In genomic region chr11:8913961-8914660, GRCh38 we compare ENCODE assay signal across 1 cellular context.
TF ChIP-seq lines count a peak whose summit lies in the region.

No MANE protein-coding gene starts in this region.

TF ChIP-seq in K562, 482 proteins besides CTCF, POLR2A, EP300 and RAD21 (continued from another document):
- TF ChIP-seq SMARCA4 (IDR thresholded peaks at IDR 0.05): 0 out of 2 replicates have a peak, but pooled peaks have one; percentile 26
- TF ChIP-seq ZNF764 (CRISPR knock-in tag; IDR thresholded peaks at IDR 0.05; ENCODE audit: low read depth): no peak
- no peak for TF ChIP-seq NR2C2 (CRISPR knock-in tag; IDR thresholded peaks at IDR 0.05)
- TF ChIP-seq NR2C2 (tag; IDR thresholded peaks at IDR 0.05): peak; percentile 67
- TF ChIP-seq FOXK2 (conservative IDR thresholded peaks at IDR 0.05 in 1 of 2, IDR thresholded peaks at IDR 0.05 in 1 of 2; ENCODE audit: low read depth in 2 of 2): peak; percentile 37 to 85; a peak in 2 of 4 replicates
- no peak for TF ChIP-seq KLF10 (CRISPR knock-in tag; IDR thresholded peaks at IDR 0.05)
- TF ChIP-seq MTA1 (IDR thresholded peaks at IDR 0.05; ENCODE audit: borderline replicate concordance): no peak
- no peak for TF ChIP-seq PHB2 (IDR thresholded peaks at IDR 0.05; ENCODE audit: low read depth)
- TF ChIP-seq E2F6 (IDR thresholded peaks at IDR 0.05; ENCODE audit: borderline replicate concordance in 1 of 2, extremely low read depth in 1 of 2, insufficient read depth in 1 of 2, insufficient read length in 1 of 2, low read depth in 1 of 2, low read length in 1 of 2, poor library complexity in 1 of 2, severe bottlenecking in 1 of 2): peak in 1 of 2 experiments; percentile 41
- peak; percentile 15; the same call in 1 of the 2 replicates for TF ChIP-seq TFE3 (CRISPR knock-in tag; IDR thresholded peaks at IDR 0.05)
- TF ChIP-seq CC2D1A (IDR thresholded peaks at IDR 0.05): no peak
- TF ChIP-seq ATF1 (CRISPR knock-in tag; IDR thresholded peaks at IDR 0.05): no peak
- peak; percentile 82 for TF ChIP-seq ATF1 (tag; IDR thresholded peaks at IDR 0.05)
- no peak for TF ChIP-seq HIVEP1 (CRISPR knock-in tag; IDR thresholded peaks at IDR 0.05)
- peak; percentile 94 for TF ChIP-seq ATF7 (IDR thresholded peaks at IDR 0.05)
- TF ChIP-seq ZFP36 (IDR thresholded peaks at IDR 0.05; ENCODE audit: low read depth, low read length, partially characterized antibody): no peak
- TF ChIP-seq CREB3L1 (IDR thresholded peaks at IDR 0.05; ENCODE audit: borderline replicate concordance, low read depth): no peak
- TF ChIP-seq ZBTB17 (CRISPR knock-in tag; IDR thresholded peaks at IDR 0.05): no peak
- TF ChIP-seq TCF7L2 (IDR thresholded peaks at IDR 0.05; ENCODE audit: low read depth, low read length): 0 out of 2 replicates have a peak, but pooled peaks have one; percentile 34
- TF ChIP-seq PHF20 (IDR thresholded peaks at IDR 0.05; ENCODE audit: partially characterized antibody): no peak
- 0 out of 2 replicates have a peak, but pooled peaks have one; percentile 27 for TF ChIP-seq ZNF766 (CRISPR knock-in tag; conservative IDR thresholded peaks at IDR 0.05)
- no peak for TF ChIP-seq SRSF1 (IDR thresholded peaks at IDR 0.05; ENCODE audit: low read depth, low read length)
- no peak for TF ChIP-seq CHD2 (IDR thresholded peaks at IDR 0.05; ENCODE audit: low read depth, low read length)
- TF ChIP-seq ZNF445 (CRISPR knock-in tag; IDR thresholded peaks at IDR 0.05; ENCODE audit: low read depth): no peak
- peak; percentile 58 for TF ChIP-seq SMAD4 (CRISPR knock-in tag; conservative IDR thresholded peaks at IDR 0.05)
- no peak for TF ChIP-seq CHD4 (IDR thresholded peaks at IDR 0.05; ENCODE audit: insufficient read depth, insufficient replicate concordance, low read depth, low read length, poor library complexity, severe bottlenecking)
- TF ChIP-seq TOE1 (IDR thresholded peaks at IDR 0.05; ENCODE audit: borderline replicate concordance): peak; percentile 64; the same call in 1 of the 2 replicates
- TF ChIP-seq TOE1 (CRISPR knock-in tag; IDR thresholded peaks at IDR 0.05; ENCODE audit: borderline replicate concordance, low read depth): no peak
- TF ChIP-seq ZNF175 (CRISPR knock-in tag; IDR thresholded peaks at IDR 0.05; ENCODE audit: low read depth): peak; percentile 74; the same call in 1 of the 2 replicates
- TF ChIP-seq TAF7 (tag; IDR thresholded peaks at IDR 0.05): no peak
- TF ChIP-seq XRCC5 (IDR thresholded peaks at IDR 0.05; ENCODE audit: low read depth, low read length): 0 out of 2 replicates have a peak, but pooled peaks have one; percentile 43
- peak; percentile 61 for TF ChIP-seq ARID1B (IDR thresholded peaks at IDR 0.05)
- peak; percentile 38; the same call in 1 of the 2 replicates for TF ChIP-seq FOSL1 (tag; conservative IDR thresholded peaks at IDR 0.05)
- TF ChIP-seq SUPT5H (IDR thresholded peaks at IDR 0.05): no peak
- peak; percentile 28; the same call in 1 of the 2 replicates for TF ChIP-seq CBFA2T2 (conservative IDR thresholded peaks at IDR 0.05)
- no peak for TF ChIP-seq ZHX1 (conservative IDR thresholded peaks at IDR 0.05; ENCODE audit: low read length)
- no peak for TF ChIP-seq GTF3C2 (IDR thresholded peaks at IDR 0.05; ENCODE audit: borderline replicate concordance, extremely low read depth, insufficient read length)
- TF ChIP-seq ZNF263 (CRISPR knock-in tag; IDR thresholded peaks at IDR 0.05; ENCODE audit: borderline replicate concordance): no peak
- TF ChIP-seq ZNF780A (CRISPR knock-in tag; IDR thresholded peaks at IDR 0.05): no peak
- no peak for TF ChIP-seq HDAC6 (IDR thresholded peaks at IDR 0.05; ENCODE audit: low read depth, low read length)
- peak; percentile 85; the same call in 1 of the 2 replicates for TF ChIP-seq MEF2D (tag; conservative IDR thresholded peaks at IDR 0.05; ENCODE audit: low read depth)
- no peak for TF ChIP-seq ZNF655 (CRISPR knock-in tag; IDR thresholded peaks at IDR 0.05)
- peak; percentile 76 for TF ChIP-seq HMBOX1 (IDR thresholded peaks at IDR 0.05)
- TF ChIP-seq ZNF133 (CRISPR knock-in tag; IDR thresholded peaks at IDR 0.05): no peak
- TF ChIP-seq HDAC2 (IDR thresholded peaks at IDR 0.05): no peak
